Comparison of ENCODE assay signal across 9 cellular contexts in genomic region chr11:32231909-32232493, GRCh38.
DNase-seq lines count a peak whose midpoint lies in the region; ATAC-seq, FAIRE-seq and TF ChIP-seq lines count a peak whose summit lies in the region.
"Had no signal": no experiment of that assay in that cellular context is flagged by ENCODE, and none has a peak within 500 bp of the region (broad histone marks: within the 10 kb centered on the region; RNA-seq: fewer than 3 reads in every experiment).

No MANE protein-coding gene starts in this region.

- dilution Hi-C loops in endothelial cell of umbilical vein (cut with MboI; ENCODE audit: extremely low pct_ligation_motif_present, low sequenced_read_pairs): no loop called here

- no peak overlapping the region for H3K27ac ChIP-seq in endothelial cell of umbilical vein (ENCODE audit: insufficient read depth, low read depth, low read length)

- POLR2A ChIA-PET in endothelial cell of umbilical vein (lab: Charles Lee): no interaction called here

- H3K4me1 ChIP-seq in BE2C (no peaks in the 10 kb centered on the region), NT2/D1 (ENCODE audit: insufficient read depth, insufficient read length) (no peaks in the 10 kb centered on the region), endothelial cell of umbilical vein (ENCODE audit: control insufficient read depth, extremely low read depth, insufficient read depth, low read length) (no peaks in the 10 kb centered on the region)

- BruUV-seq in endothelial cell of umbilical vein (replicated peaks; lab: Mats Ljungman, UMichigan): no TSS peak

- H3K4me2 ChIP-seq in endothelial cell of umbilical vein (ENCODE audit: insufficient read depth, low read length): no peak overlapping the region

- peak; percentile 27 for DNase-seq in BE2C
- peak; percentile 36 for DNase-seq in NT2/D1 (ENCODE audit: low read depth, low spot score)
- DNase-seq in endothelial cell of umbilical vein (ENCODE audit: low read depth, low spot score): peak; percentile 21
- DNase-seq in stimulated activated naive CD8-positive, alpha-beta T cell treated with anti-CD3 and anti-CD28 coated beads, Interleukin-15, Interleukin-2, amounts not matched to agents 100 U/mL and 50 U/mL, for 24 hours: peak; percentile 16
- DNase-seq in NOMO-1 treated with dmso at 0.1 percent for 144 hours (lab: John Stamatoyannopoulos, UW; ENCODE audit: unreplicated experiment): no peak
- DNase-seq in stimulated activated CD4-positive, alpha-beta T cell treated with anti-CD3 and anti-CD28 coated beads, Interleukin-12 subunit alpha, Interleukin-12 subunit beta, amount 100 ng/mL, for 4 hours: no peak
- DNase-seq: naive B cell had no signal

- no peak for TF ChIP-seq POLR2A in endothelial cell of umbilical vein (IDR thresholded peaks at IDR 0.05; ENCODE audit: low read depth, low read length)

- H3K27me3 ChIP-seq in BE2C (no peaks in the 10 kb centered on the region), NT2/D1 (ENCODE audit: insufficient read depth, insufficient read length) (no peaks in the 10 kb centered on the region), endothelial cell of umbilical vein (ENCODE audit: control insufficient read depth in 2 of 2, insufficient read depth in 2 of 2, low read length in 2 of 2) (no peaks in the 10 kb centered on the region)

- no peaks in the 10 kb centered on the region for H4K20me1 ChIP-seq in endothelial cell of umbilical vein (replicated peaks; ENCODE audit: control insufficient read depth, extremely low read depth, insufficient read depth, low read length)

- TF ChIP-seq CTCF in BE2C (IDR thresholded peaks at IDR 0.05; ENCODE audit: low read depth, low read length): peak; percentile 74
- peak; percentile 53 to 69 for TF ChIP-seq CTCF in endothelial cell of umbilical vein (IDR thresholded peaks at IDR 0.05; ENCODE audit: extremely low read depth in 1 of 2, insufficient read depth in 1 of 2, low read depth in 1 of 2, low read length in 2 of 2)

- FAIRE-seq in endothelial cell of umbilical vein (lab: Jason Lieb, UNC): peak; percentile 56

- ATAC-seq in GM18502 (IDR thresholded peaks at IDR 0.05; ENCODE audit: poor library complexity, unreplicated experiment) (peak; percentile 94), HG02938 (IDR thresholded peaks at IDR 0.05; ENCODE audit: unreplicated experiment) (peak; percentile 83)
- ATAC-seq in stimulated activated naive CD8-positive, alpha-beta T cell treated with anti-CD3 and anti-CD28 coated beads, Interleukin-15, Interleukin-2, amounts not matched to agents 100 U/mL and 50 U/mL, for 24 hours: peak; percentile 46

- H3K36me3 ChIP-seq in BE2C (no peaks in the 10 kb centered on the region), NT2/D1 (ENCODE audit: insufficient read depth, insufficient read length, low read length) (no peaks in the 10 kb centered on the region), endothelial cell of umbilical vein (ENCODE audit: control insufficient read depth in 2 of 2, extremely low read depth in 1 of 2, insufficient read depth in 2 of 2, low read length in 2 of 2) (no peaks in the 10 kb centered on the region)

- CTCF ChIA-PET in endothelial cell of umbilical vein (lab: Charles Lee): interaction anchor here (0.6 to 1.8 kb wide), 12 partner anchors 9 to 995 kb away, joined by 3 to 24 read pairs (median 4); no protein-coding TSS in a partner anchor

- no peaks in the 10 kb centered on the region for H3K79me2 ChIP-seq in endothelial cell of umbilical vein (ENCODE audit: control insufficient read depth, insufficient read depth, low read length)

- H2AFZ ChIP-seq in endothelial cell of umbilical vein (ENCODE audit: low read depth, low read length): no peak overlapping the region

- H3K9ac ChIP-seq in NT2/D1 (ENCODE audit: insufficient read length, low read depth) (no peak overlapping the region), endothelial cell of umbilical vein (replicated peaks; ENCODE audit: extremely low read depth, insufficient read depth, low read length) (no peak overlapping the region)

- no peaks in the 10 kb centered on the region for H3K9me1 ChIP-seq in endothelial cell of umbilical vein (replicated peaks; ENCODE audit: control insufficient read depth, extremely low read depth, insufficient read depth, low read length)

- intact Hi-C loops in endothelial cell of umbilical vein (cut with micrococcal nuclease): no loop called here

- H3K9me3 ChIP-seq in BE2C (no peaks in the 10 kb centered on the region), NT2/D1 (ENCODE audit: insufficient read depth, low read length) (no peaks in the 10 kb centered on the region), endothelial cell of umbilical vein (replicated peaks; ENCODE audit: control insufficient read depth, insufficient read depth, low read length) (no peaks in the 10 kb centered on the region)

- no peak overlapping the region for H3K4me3 ChIP-seq in BE2C (ENCODE audit: low read depth, low read length)
- no peak overlapping the region for H3K4me3 ChIP-seq in NT2/D1 (ENCODE audit: insufficient read length, low read depth)
- H3K4me3 ChIP-seq in endothelial cell of umbilical vein (replicated peaks in 1 of 3; ENCODE audit: insufficient read depth in 1 of 3, low read depth in 1 of 3, low read length in 3 of 3): no peak overlapping the region

TF ChIP-seq in endothelial cell of umbilical vein, 7 proteins besides CTCF, POLR2A, EP300 and RAD21:
- TF ChIP-seq JUN (IDR thresholded peaks at IDR 0.05; ENCODE audit: borderline replicate concordance, insufficient read depth, insufficient read length, low read depth): no peak
- TF ChIP-seq MAX (IDR thresholded peaks at IDR 0.05; ENCODE audit: insufficient read depth, insufficient read length): no peak
- TF ChIP-seq MYC (IDR thresholded peaks at IDR 0.05; ENCODE audit: low read depth, low read length): no peak
- TF ChIP-seq POLR2AphosphoS5 (IDR thresholded peaks at IDR 0.05; ENCODE audit: insufficient read depth, low read depth, low read length): no peak
- TF ChIP-seq GATA2 (IDR thresholded peaks at IDR 0.05; ENCODE audit: insufficient read depth, insufficient read length, low read depth, low read length): no peak
- no peak for TF ChIP-seq EZH2 (IDR thresholded peaks at IDR 0.05; ENCODE audit: borderline replicate concordance, low read depth, low read length, severe bottlenecking)
- no peak for TF ChIP-seq FOS (IDR thresholded peaks at IDR 0.05; ENCODE audit: borderline replicate concordance, insufficient read depth, low read length)

Comparison
In these comparisons a context has a peak if more than half of its experiments do, and no peak if none do; other contexts are left out.
1. DNase-seq: peak in BE2C (single experiment), NT2/D1 (single experiment), endothelial cell of umbilical vein (single experiment) and stimulated activated naive CD8-positive, alpha-beta T cell treated with anti-CD3 and anti-CD28 coated beads, Interleukin-15, Interleukin-2, amounts not matched to agents 100 U/mL and 50 U/mL, for 24 hours (single experiment); none in NOMO-1 treated with dmso at 0.1 percent for 144 hours (single experiment) and stimulated activated CD4-positive, alpha-beta T cell treated with anti-CD3 and anti-CD28 coated beads, Interleukin-12 subunit alpha, Interleukin-12 subunit beta, amount 100 ng/mL, for 4 hours (single experiment).
2. Peak in every context shown above with its lines, with median percentiles within 50 percentile points of each other: ATAC-seq.